Comparison of ENCODE assay signal across 8 cellular contexts in genomic region chr12:114476159-114476558, GRCh38.
A peak's percentile ranks its signal among the peaks of the same experiment; 100 is the strongest.
DNase-seq lines count a peak whose midpoint lies in the region; ATAC-seq and TF ChIP-seq lines count a peak whose summit lies in the region.

No MANE protein-coding gene starts in this region.

- peaks cover 62% of the 10 kb centered on the region for H3K27me3 Mint-ChIP-seq in WTC11 (ENCODE audit: low read depth)
- peaks cover 42 to 58% (median 44%) of the 10 kb centered on the region in 5 donors for H3K27me3 Mint-ChIP-seq in naive thymus-derived CD4-positive, alpha-beta T cell

- no peaks in the 10 kb centered on the region for H3K36me3 ChIP-seq in naive thymus-derived CD4-positive, alpha-beta T cell (ENCODE audit: control insufficient read depth in 2 of 3, insufficient read depth in 3 of 3, low read length in 3 of 3)

- no peaks in the 10 kb centered on the region for H3K9me3 Mint-ChIP-seq in WTC11
- H3K9me3 Mint-ChIP-seq in naive thymus-derived CD4-positive, alpha-beta T cell, result peaks cover 0 to 12% (median under 1%) of the 10 kb centered on the region in 11 donors

- no peak overlapping the region for H3K27ac Mint-ChIP-seq in WTC11
- H3K27ac Mint-ChIP-seq in naive thymus-derived CD4-positive, alpha-beta T cell, result no peak overlapping the region

- TF ChIP-seq CTCF in AG09319 (IDR thresholded peaks at IDR 0.05; ENCODE audit: low read depth, low read length) (peak; percentile 29), WTC11 (IDR thresholded peaks at IDR 0.05) (no peak)

- POLR2A ChIA-PET in WTC11 (lab: Charles Lee), result no interaction called here
- POLR2A ChIA-PET in naive thymus-derived CD4-positive, alpha-beta T cell (lab: Charles Lee), result no interaction called here

- H3K36me3 Mint-ChIP-seq in WTC11, result no peaks in the 10 kb centered on the region
- peaks cover 0 to 3% (median 0%) of the 10 kb centered on the region in 5 donors for H3K36me3 Mint-ChIP-seq in naive thymus-derived CD4-positive, alpha-beta T cell

- H3K4me1 Mint-ChIP-seq in WTC11, result peaks cover 30% of the 10 kb centered on the region
- peaks cover 0 to 18% (median 8%) of the 10 kb centered on the region in 7 donors for H3K4me1 Mint-ChIP-seq in naive thymus-derived CD4-positive, alpha-beta T cell

- no peak overlapping the region for H3K27ac ChIP-seq in naive thymus-derived CD4-positive, alpha-beta T cell (ENCODE audit: low read depth, low read length)

- peaks cover 0 to 6% of the 10 kb centered on the region in 2 donors for H3K4me1 ChIP-seq in naive thymus-derived CD4-positive, alpha-beta T cell (ENCODE audit: control insufficient read depth in 2 of 2, insufficient read depth in 2 of 2, low read length in 2 of 2)

- intact Hi-C loops in naive thymus-derived CD4-positive, alpha-beta T cell (cut with micrococcal nuclease), result no loop called here

- DNase-seq in AG09319 (ENCODE audit: extremely low read depth, low read depth) (no peak), HT-29 (ENCODE audit: low spot score) (peak; percentile 47), WTC11 (ENCODE audit: low spot score) (no peak), iris pigment epithelial cell (ENCODE audit: low read depth) (peak; percentile 4), dedifferentiated amniotic fluid mesenchymal stem cell (ENCODE audit: extremely low spot score) (no peak), kidney glomerular epithelial cell (lab: John Stamatoyannopoulos, UW) (no peak)
- DNase-seq in naive thymus-derived CD4-positive, alpha-beta T cell, result no peak

- peaks cover 0 to 18% of the 10 kb centered on the region in 2 donors for H3K27me3 ChIP-seq in naive thymus-derived CD4-positive, alpha-beta T cell (ENCODE audit: control insufficient read depth in 2 of 2, insufficient read depth in 2 of 2, low read length in 2 of 2)

- CTCF ChIA-PET in WTC11 (lab: Charles Lee), result interaction anchor here (0.8 to 1.5 kb wide), 2 partner anchors 120 to 495 kb away, joined by 3 to 9 read pairs; no protein-coding TSS in a partner anchor
- CTCF ChIA-PET in naive thymus-derived CD4-positive, alpha-beta T cell (lab: Charles Lee), result no interaction called here

- no peak overlapping the region for H3K4me3 Mint-ChIP-seq in WTC11
- no peak overlapping the region for H3K4me3 Mint-ChIP-seq in naive thymus-derived CD4-positive, alpha-beta T cell

- H3K9me3 ChIP-seq in naive thymus-derived CD4-positive, alpha-beta T cell (ENCODE audit: control insufficient read depth in 2 of 3, low read length in 3 of 3), result no peaks in the 10 kb centered on the region

- H3K4me3 ChIP-seq in naive thymus-derived CD4-positive, alpha-beta T cell (ENCODE audit: low read length), result no peak overlapping the region

- ATAC-seq in WTC11 (peak; percentile 45; the same call in 1 of the 2 replicates), HG03159 (IDR thresholded peaks at IDR 0.05; ENCODE audit: unreplicated experiment) (no peak)
- ATAC-seq in naive thymus-derived CD4-positive, alpha-beta T cell, result no peak

TF ChIP-seq in WTC11, 78 proteins besides CTCF, POLR2A, EP300 and RAD21 (continues in another document):
- TF ChIP-seq NFE2L1 (CRISPR knock-in tag; IDR thresholded peaks at IDR 0.05) (no peak), RELA (CRISPR knock-in tag; IDR thresholded peaks at IDR 0.05; ENCODE audit: borderline replicate concordance) (no peak), ESRRA (CRISPR knock-in tag; IDR thresholded peaks at IDR 0.05; ENCODE audit: borderline replicate concordance) (no peak), ATF3 (CRISPR knock-in tag; conservative IDR thresholded peaks at IDR 0.05) (no peak), E2F1 (CRISPR knock-in tag; IDR thresholded peaks at IDR 0.05) (no peak), ZNF671 (CRISPR knock-in tag; IDR thresholded peaks at IDR 0.05) (no peak), FOXP4 (CRISPR knock-in tag; IDR thresholded peaks at IDR 0.05) (no peak), USF2 (CRISPR knock-in tag; IDR thresholded peaks at IDR 0.05) (no peak), MXD4 (CRISPR knock-in tag; IDR thresholded peaks at IDR 0.05; ENCODE audit: borderline replicate concordance) (no peak), OVOL2 (CRISPR knock-in tag; IDR thresholded peaks at IDR 0.05; ENCODE audit: borderline replicate concordance) (no peak), MYBL2 (CRISPR knock-in tag; IDR thresholded peaks at IDR 0.05) (no peak), ARID4B (CRISPR knock-in tag; IDR thresholded peaks at IDR 0.05; ENCODE audit: borderline replicate concordance) (no peak), ZNF423 (CRISPR knock-in tag; IDR thresholded peaks at IDR 0.05) (no peak), MLX (CRISPR knock-in tag; IDR thresholded peaks at IDR 0.05) (no peak), KAT7 (CRISPR knock-in tag; IDR thresholded peaks at IDR 0.05; ENCODE audit: borderline replicate concordance) (no peak)

Comparison
In these comparisons a context has a peak if more than half of its experiments do, and no peak if none do; other contexts are left out.
1. DNase-seq: peak in HT-29 (single experiment) and iris pigment epithelial cell (single experiment); none in AG09319 (single experiment), WTC11 (single experiment), dedifferentiated amniotic fluid mesenchymal stem cell (single experiment), naive thymus-derived CD4-positive, alpha-beta T cell (0 of 9) and kidney glomerular epithelial cell (single experiment).